ENCODE assay signal across 29 cellular contexts in the genomic region with DNA sequence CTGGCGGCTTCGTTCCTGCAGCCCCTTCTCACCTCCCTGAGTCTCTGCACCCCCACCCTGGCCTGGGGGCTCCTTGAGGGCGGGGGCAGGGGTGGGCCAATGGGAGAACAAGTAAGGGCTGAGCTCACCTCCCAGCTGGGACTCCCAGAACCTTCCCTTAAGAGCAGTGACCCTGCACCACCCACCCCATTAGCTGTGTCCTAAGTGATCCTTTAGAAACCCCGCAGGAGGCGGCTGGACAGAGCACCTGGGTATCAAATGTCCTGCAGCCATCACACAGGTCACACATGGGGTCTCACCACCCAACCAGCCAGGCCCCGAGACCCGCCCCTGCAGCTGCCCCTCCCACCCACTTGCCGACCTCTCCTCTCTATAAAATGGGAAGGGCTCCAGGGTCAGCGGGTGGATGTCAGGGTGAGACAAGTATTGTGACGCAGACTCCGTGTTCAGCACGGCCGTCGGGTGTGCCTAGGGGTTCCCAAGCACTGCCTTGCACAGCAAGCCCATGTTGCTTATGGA.
DNase-seq lines count a peak whose midpoint lies in the region; ATAC-seq and TF ChIP-seq lines count a peak whose summit lies in the region.
"Had no signal": no experiment of that assay in that cellular context is flagged by ENCODE, and none has a peak within 500 bp of the region (broad histone marks: within the 10 kb centered on the region; RNA-seq: fewer than 3 reads in every experiment).

No MANE protein-coding gene starts in this region.

- H3K36me3 Mint-ChIP-seq in type B pancreatic cell (no peaks in the 10 kb centered on the region), natural killer cell (no peaks in the 10 kb centered on the region)
- H3K36me3 Mint-ChIP-seq: immature natural killer cell, mesothelial cell of epicardium had no signal

- H3K27me3 Mint-ChIP-seq in type B pancreatic cell = peaks cover 7% of the 10 kb centered on the region
- H3K27me3 Mint-ChIP-seq in natural killer cell (ENCODE audit: low read depth in 2 of 2) = peaks cover 0 to 6% of the 10 kb centered on the region in 2 donors

- POLR2A ChIA-PET in HEK293 (lab: Yijun Ruan, JAX) = no interaction called here

- H3K4me3 Mint-ChIP-seq in type B pancreatic cell (no peak overlapping the region), natural killer cell (no peak overlapping the region)
- H3K4me3 Mint-ChIP-seq: activated CD4-positive, alpha-beta T cell treated with anti-CD3 and anti-CD28 coated beads for 36 hours; activated T-helper 1 cell treated with anti-CD3 and anti-CD28 coated beads, Interleukin-12 subunit alpha, Interleukin-12 subunit beta, Interleukin-2, Interleukin-4 antibody, amounts not matched to agents 30 ng/mL and 10 ng/mL and 1 ng/mL, durations not matched to agents 14 hours and 24 hours and 36 hours; immature natural killer cell; mesothelial cell of epicardium had no signal

- no peaks in the 10 kb centered on the region for H3K36me3 ChIP-seq in HEK293 (ENCODE audit: control insufficient read depth in 2 of 2, insufficient read depth in 1 of 2, low read length in 2 of 2)
- H3K36me3 ChIP-seq: adrenal gland, gastroesophageal sphincter, left lung, Peyer's patch had no signal

- TF ChIP-seq CTCF in HEK293 (tag by site-specific recombination; IDR thresholded peaks at IDR 0.05) (no peak), type B pancreatic cell (conservative IDR thresholded peaks at IDR 0.05) (no peak), natural killer cell (IDR thresholded peaks at IDR 0.05) (no peak)

- DNase-seq in Right ventricle myocardium superior (peak; percentile 27), left ventricle myocardium superior (no peak), left lobe of liver (ENCODE audit: low spot score) (peak; percentile 32), type B pancreatic cell (ENCODE audit: extremely low spot score, unreplicated experiment) (peak; percentile 56), natural killer cell (no peak)
- DNase-seq in effector CD8-positive, alpha-beta T cell (lab: John Stamatoyannopoulos, UW) = no peak
- DNase-seq: activated CD4-positive, alpha-beta T cell treated with anti-CD3 and anti-CD28 coated beads for 36 hours; activated naive CD4-positive, alpha-beta T cell treated with Interleukin-2 at 50 U/mL for 16 hours; C1 segment of cervical spinal cord; DND-41; hypothalamus; immature natural killer cell; left lung; NCI-H1694; NCI-H446; NCI-H774; Peyer's patch; stimulated activated CD4-positive, alpha-beta T cell treated with anti-CD3 and anti-CD28 coated beads, Interleukin-15, amount 100 ng/mL, for 24 hours; stimulated activated CD4-positive, alpha-beta T cell treated with anti-CD3 and anti-CD28 coated beads, Interleukin-4, amount 100 ng/mL, for 4 hours; SW 1271; T1000; trophoblast cell had no signal

- H3K27ac ChIP-seq in HEK293 (ENCODE audit: extremely low read depth, low read depth, low read length) = no peak overlapping the region
- H3K27ac ChIP-seq: adrenal gland, gastroesophageal sphincter, left lung, Peyer's patch, VCaP had no signal

- no peak overlapping the region for H3K27ac Mint-ChIP-seq in type B pancreatic cell
- H3K27ac Mint-ChIP-seq in natural killer cell = no peak overlapping the region
- H3K27ac Mint-ChIP-seq: activated CD4-positive, alpha-beta T cell treated with anti-CD3 and anti-CD28 coated beads for 36 hours; activated T-helper 1 cell treated with anti-CD3 and anti-CD28 coated beads, Interleukin-12 subunit alpha, Interleukin-12 subunit beta, Interleukin-2, Interleukin-4 antibody, amounts not matched to agents 30 ng/mL and 10 ng/mL and 1 ng/mL, durations not matched to agents 14 hours and 24 hours and 36 hours; immature natural killer cell; mesothelial cell of epicardium had no signal

- no peaks in the 10 kb centered on the region; the same call in 1 of the 2 replicates for H3K4me1 ChIP-seq in HEK293 (ENCODE audit: control insufficient read depth, insufficient read depth, low read length)
- H3K4me1 ChIP-seq: adrenal gland, left lung, Peyer's patch had no signal

- H3K9me3 Mint-ChIP-seq in type B pancreatic cell (no peaks in the 10 kb centered on the region), natural killer cell (no peaks in the 10 kb centered on the region)
- H3K9me3 Mint-ChIP-seq: activated T-helper 1 cell treated with anti-CD3 and anti-CD28 coated beads, Interleukin-12 subunit alpha, Interleukin-12 subunit beta, Interleukin-2, Interleukin-4 antibody, amounts not matched to agents 30 ng/mL and 10 ng/mL and 1 ng/mL, durations not matched to agents 14 hours and 24 hours and 36 hours; immature natural killer cell; mesothelial cell of epicardium had no signal

- no peaks in the 10 kb centered on the region for H3K9me3 ChIP-seq in HEK293 (ENCODE audit: control insufficient read depth, insufficient read depth, low read depth, low read length)
- H3K9me3 ChIP-seq: adrenal gland, gastroesophageal sphincter, left lung, Peyer's patch had no signal

- ATAC-seq in Right ventricle myocardium superior (ENCODE audit: poor library complexity) = no peak
- no peak for ATAC-seq in left ventricle myocardium superior
- no peak for ATAC-seq in left lobe of liver
- no peak for ATAC-seq in HG03378 (IDR thresholded peaks at IDR 0.05; ENCODE audit: unreplicated experiment)
- no peak for ATAC-seq in natural killer cell
- ATAC-seq: activated CD4-positive, alpha-beta T cell treated with anti-CD3 and anti-CD28 coated beads for 36 hours; gastroesophageal sphincter; left lung had no signal

- H3K4me3 ChIP-seq in HEK293 (ENCODE audit: low read depth, low read length) = no peak overlapping the region
- H3K4me3 ChIP-seq: adrenal gland, gastroesophageal sphincter, left lung, Peyer's patch had no signal

- H3K4me1 Mint-ChIP-seq in type B pancreatic cell (ENCODE audit: unreplicated experiment) = peaks cover 14% of the 10 kb centered on the region
- peaks cover 0 to 9% of the 10 kb centered on the region in 2 donors for H3K4me1 Mint-ChIP-seq in natural killer cell
- H3K4me1 Mint-ChIP-seq: activated CD4-positive, alpha-beta T cell treated with anti-CD3 and anti-CD28 coated beads for 36 hours; immature natural killer cell had no signal

- intact Hi-C loops in Right ventricle myocardium superior (cut with DNase I) (no loop called here), left ventricle myocardium superior (cut with micrococcal nuclease) (no loop called here), natural killer cell (cut with micrococcal nuclease) (no loop called here)

- CTCF ChIA-PET in HEK293 (lab: Yijun Ruan, JAX) = no interaction called here

TF ChIP-seq in HEK293, 187 proteins besides CTCF, POLR2A, EP300 and RAD21:
- TF ChIP-seq KLF1 (tag by site-specific recombination; IDR thresholded peaks at IDR 0.05) (peak; percentile 51), ZNF488 (tag by site-specific recombination; IDR thresholded peaks at IDR 0.05) (no peak)

Comparison
In these comparisons a context has a peak if more than half of its experiments do, and no peak if none do; other contexts are left out.
1. DNase-seq: peak in Right ventricle myocardium superior (single experiment), left lobe of liver (single experiment) and type B pancreatic cell (single experiment); none in left ventricle myocardium superior (single experiment), natural killer cell (single experiment) and effector CD8-positive, alpha-beta T cell (single experiment).